ENCODE assay signal across 22 cellular contexts in genomic region chr5:172528440-172528839, GRCh38.
DNase-seq lines count a peak whose midpoint lies in the region; ATAC-seq and TF ChIP-seq lines count a peak whose summit lies in the region.
"Had no signal": no experiment of that assay in that cellular context is flagged by ENCODE, and none has a peak within 500 bp of the region (broad histone marks: within the 10 kb centered on the region; RNA-seq: fewer than 3 reads in every experiment).

No MANE protein-coding gene starts in this region.

- peaks cover 5% of the 10 kb centered on the region for H3K27me3 Mint-ChIP-seq in chondrocyte (ENCODE audit: low read depth)
- peaks cover 45 to 75% of the 10 kb centered on the region in 2 donors for H3K27me3 Mint-ChIP-seq in effector memory CD8-positive, alpha-beta T cell

- H3K4me3 Mint-ChIP-seq in chondrocyte (ENCODE audit: unreplicated experiment): no peak overlapping the region
- H3K4me3 Mint-ChIP-seq in effector memory CD8-positive, alpha-beta T cell: no peak overlapping the region
- H3K4me3 Mint-ChIP-seq: activated naive CD8-positive, alpha-beta T cell treated with anti-CD3 and anti-CD28 coated beads for 36 hours; neural crest cell; stimulated activated memory B cell treated with anti-CD40 and anti-IgM and Interleukin-4, amounts not matched to agents 10 μg/mL and 1 μg/mL and 100 μg/mL, for 72 hours had no signal

- H3K4me1 Mint-ChIP-seq in chondrocyte (ENCODE audit: low read depth): peaks cover 12% of the 10 kb centered on the region
- H3K4me1 Mint-ChIP-seq in effector memory CD8-positive, alpha-beta T cell (ENCODE audit: low read depth in 2 of 2): peaks cover 3 to 7% of the 10 kb centered on the region in 2 donors
- H3K4me1 Mint-ChIP-seq: neural crest cell had no signal

- peaks cover 1% of the 10 kb centered on the region for H3K36me3 Mint-ChIP-seq in chondrocyte (ENCODE audit: low read depth)
- no peaks in the 10 kb centered on the region for H3K36me3 Mint-ChIP-seq in effector memory CD8-positive, alpha-beta T cell (ENCODE audit: insufficient read depth)
- H3K36me3 Mint-ChIP-seq: activated naive CD8-positive, alpha-beta T cell treated with anti-CD3 and anti-CD28 coated beads for 36 hours; stimulated activated memory B cell treated with anti-CD40 and anti-IgM and Interleukin-4, amounts not matched to agents 10 μg/mL and 1 μg/mL and 100 μg/mL, for 72 hours had no signal

- no peak for ATAC-seq in effector memory CD8-positive, alpha-beta T cell (replicated peaks)
- ATAC-seq in GM21381 (IDR thresholded peaks at IDR 0.05; ENCODE audit: unreplicated experiment): no peak
- ATAC-seq: mucosa of descending colon; stimulated activated memory B cell treated with anti-CD40 and anti-IgM and Interleukin-4, amounts not matched to agents 10 μg/mL and 1 μg/mL and 100 μg/mL, for 72 hours had no signal

- TF ChIP-seq CTCF in chondrocyte (IDR thresholded peaks at IDR 0.05): no peak

- DNase-seq in AG08396 (ENCODE audit: low spot score) (peak; percentile 43), GM04503 (ENCODE audit: low read depth) (peak; percentile 18), chondrocyte (ENCODE audit: low spot score) (no peak), myocyte (ENCODE audit: low read depth) (peak; percentile 24), HUDEP-2 (lab: John Stamatoyannopoulos, UW; ENCODE audit: unreplicated experiment in 76 of 76) (no peak)
- no peak for DNase-seq in effector memory CD8-positive, alpha-beta T cell
- DNase-seq: activated CD4-positive, alpha-beta T cell treated with anti-CD3 and anti-CD28 coated beads, Interleukin-2, amount 50 U/mL, for 4 hours; activated CD8-positive, alpha-beta memory T cell treated with anti-CD3 and anti-CD28 coated beads, Interleukin-2, amount 50 U/mL, for 48 hours; activated naive CD8-positive, alpha-beta T cell treated with anti-CD3 and anti-CD28 coated beads for 36 hours; AML-193; DMS79 treated with DMSO at 0.1 percent for 48 hours; MG63; mucosa of descending colon; NCI-H1694; NCI-H2171 treated with DMSO at 0.1 percent for 48 hours; NCI-H526 treated with DMSO at 0.1 percent for 48 hours; small intestine; T-helper 2 cell; WERI-Rb-1 had no signal

- H3K27ac Mint-ChIP-seq in chondrocyte (ENCODE audit: unreplicated experiment): peak overlapping the region; percentile 47
- no peak overlapping the region for H3K27ac Mint-ChIP-seq in effector memory CD8-positive, alpha-beta T cell
- H3K27ac Mint-ChIP-seq: activated naive CD8-positive, alpha-beta T cell treated with anti-CD3 and anti-CD28 coated beads for 36 hours; stimulated activated memory B cell treated with anti-CD40 and anti-IgM and Interleukin-4, amounts not matched to agents 10 μg/mL and 1 μg/mL and 100 μg/mL, for 72 hours had no signal

- peaks cover 9% of the 10 kb centered on the region for H3K9me3 Mint-ChIP-seq in chondrocyte (ENCODE audit: low read depth)
- no peaks in the 10 kb centered on the region for H3K9me3 Mint-ChIP-seq in effector memory CD8-positive, alpha-beta T cell
- H3K9me3 Mint-ChIP-seq: activated naive CD8-positive, alpha-beta T cell treated with anti-CD3 and anti-CD28 coated beads for 36 hours had no signal

Comparison
In these comparisons a context has a peak if more than half of its experiments do, and no peak if none do; other contexts are left out.
1. DNase-seq: peak in AG08396 (single experiment), GM04503 (single experiment) and myocyte (single experiment); none in chondrocyte (single experiment), effector memory CD8-positive, alpha-beta T cell (0 of 3) and HUDEP-2 (0 of 76).